In genomic region chr4:24980064-24980690, GRCh38 we compare ENCODE assay signal across 8 cellular contexts. TPM values are rescaled to one million over a fixed set of nuclear protein-coding genes. Genes with fewer than 3 reads are reported as not detected.
DNase-seq lines count a peak whose midpoint lies in the region; ATAC-seq, FAIRE-seq and TF ChIP-seq lines count a peak whose summit lies in the region.

No MANE protein-coding gene starts in this region.

- no peaks in the 10 kb centered on the region for H3K36me3 Mint-ChIP-seq in activated CD4-positive, alpha-beta memory T cell treated with anti-CD3 and anti-CD28 coated beads, Interleukin-2, amount 10 ng/mL, durations not matched to agents 7 days and 5 days (ENCODE audit: low read depth)

- no peak for TF ChIP-seq POLR2A in GM18505 (IDR thresholded peaks at IDR 0.05; ENCODE audit: borderline replicate concordance, extremely low read depth, insufficient read depth, insufficient read length)

- peaks cover 53% of the 10 kb centered on the region for H3K4me1 ChIP-seq in mononuclear cell (ENCODE audit: insufficient read depth, low read length)

- peak; percentile 41 for DNase-seq in NCI-H526 treated with DMSO at 0.1 percent for 48 hours (lab: John Stamatoyannopoulos, UW)
- DNase-seq in activated CD4-positive, alpha-beta memory T cell treated with anti-CD3 and anti-CD28 coated beads, Interleukin-2, amount 10 ng/mL, durations not matched to agents 7 days and 5 days: peak; percentile 46
- DNase-seq in stimulated activated CD8-positive, alpha-beta memory T cell treated with anti-CD3 and anti-CD28 coated beads, Interleukin-7, amount 100 ng/mL, for 24 hours (ENCODE audit: low read depth): peak; percentile 9

- H3K27ac Mint-ChIP-seq in activated CD4-positive, alpha-beta memory T cell treated with anti-CD3 and anti-CD28 coated beads, Interleukin-2, amount 10 ng/mL, durations not matched to agents 7 days and 5 days: no peak overlapping the region

- CTCF ChIA-PET in activated CD4-positive, alpha-beta memory T cell treated with anti-CD3 and anti-CD28 coated beads, Interleukin-2, amount 10 ng/mL, durations not matched to agents 7 days and 5 days (lab: Charles Lee): interaction anchor here (0.6 to 3.4 kb wide), 12 partner anchors 10 to 490 kb away, joined by 3 to 26 read pairs (median 5); no protein-coding TSS in a partner anchor

- POLR2A ChIA-PET in activated CD4-positive, alpha-beta memory T cell treated with anti-CD3 and anti-CD28 coated beads, Interleukin-2, amount 10 ng/mL, durations not matched to agents 7 days and 5 days (lab: Charles Lee): interaction anchor here (0.7 to 1.1 kb wide), 2 partner anchors 161 to 387 kb away, joined by 3 to 5 read pairs; no protein-coding TSS in a partner anchor

- H3K4me1 Mint-ChIP-seq in activated CD4-positive, alpha-beta memory T cell treated with anti-CD3 and anti-CD28 coated beads, Interleukin-2, amount 10 ng/mL, durations not matched to agents 7 days and 5 days: peaks cover 10% of the 10 kb centered on the region

- no peaks in the 10 kb centered on the region for H3K9me3 ChIP-seq in mononuclear cell (ENCODE audit: low read depth, low read length)

- ATAC-seq in HG02885 (IDR thresholded peaks at IDR 0.05; ENCODE audit: poor library complexity, unreplicated experiment) (peak; percentile 60), GM18505 (IDR thresholded peaks at IDR 0.05; ENCODE audit: unreplicated experiment) (no peak)

- H3K27me3 ChIP-seq in mononuclear cell (ENCODE audit: insufficient read depth, low read length): no peaks in the 10 kb centered on the region

- peak overlapping the region; percentile 25; the same call in 1 of the 2 replicates for H3K4me3 ChIP-seq in GM08714 (ENCODE audit: low read length)
- H3K4me3 ChIP-seq in mononuclear cell (ENCODE audit: low read length): peak overlapping the region; percentile 36

- no peaks in the 10 kb centered on the region for H3K9me3 Mint-ChIP-seq in activated CD4-positive, alpha-beta memory T cell treated with anti-CD3 and anti-CD28 coated beads, Interleukin-2, amount 10 ng/mL, durations not matched to agents 7 days and 5 days

- FAIRE-seq in endometrium (lab: Jason Lieb, UNC): peak; percentile 37

- no peak overlapping the region for H3K4me3 Mint-ChIP-seq in activated CD4-positive, alpha-beta memory T cell treated with anti-CD3 and anti-CD28 coated beads, Interleukin-2, amount 10 ng/mL, durations not matched to agents 7 days and 5 days

- H3K27me3 Mint-ChIP-seq in activated CD4-positive, alpha-beta memory T cell treated with anti-CD3 and anti-CD28 coated beads, Interleukin-2, amount 10 ng/mL, durations not matched to agents 7 days and 5 days: peaks cover 10% of the 10 kb centered on the region

RNA-seq across cellular contexts. Expression of gene LGI2, which starts 50.6 kb away (rescaled TPM):
- total RNA-seq in activated CD4-positive, alpha-beta memory T cell treated with anti-CD3 and anti-CD28 coated beads, Interleukin-2, amount 10 ng/mL, durations not matched to agents 7 days and 5 days: not detected
- total RNA-seq in mononuclear cell: not detected
